In the genomic region with DNA sequence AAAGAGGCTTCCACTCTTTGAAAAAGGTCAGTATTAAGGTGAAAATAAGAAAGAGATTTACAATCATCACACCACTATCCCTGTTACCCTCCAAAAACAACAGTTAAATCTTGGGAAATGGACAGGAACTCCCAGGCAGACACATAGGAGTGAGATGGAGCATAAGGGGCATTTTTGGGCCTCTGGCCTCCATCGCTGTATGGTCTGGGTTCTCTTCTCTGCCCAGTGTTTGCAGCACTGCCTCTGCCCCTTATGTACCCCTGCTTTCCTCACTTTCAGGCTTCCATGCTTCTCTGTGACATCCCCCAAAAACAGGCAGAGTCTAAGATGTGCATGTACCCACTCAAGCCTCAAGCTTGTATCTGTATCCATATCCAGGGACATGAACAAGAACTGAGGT, we compare ENCODE assay signal across 9 cellular contexts. TPM values are rescaled to one million over a fixed set of nuclear protein-coding genes. Genes with fewer than 3 reads are reported as not detected.
A peak's percentile ranks its signal among the peaks of the same experiment; 100 is the strongest.
DNase-seq lines count a peak whose midpoint lies in the region; ATAC-seq, FAIRE-seq and TF ChIP-seq lines count a peak whose summit lies in the region.
"Had no signal": no experiment of that assay in that cellular context is flagged by ENCODE, and none has a peak within 500 bp of the region (broad histone marks: within the 10 kb centered on the region; RNA-seq: fewer than 3 reads in every experiment).

No MANE protein-coding gene starts in this region.

- H3K4me1 Mint-ChIP-seq in stimulated activated naive CD8-positive, alpha-beta T cell treated with anti-CD3 and anti-CD28 coated beads, Interleukin-15, Interleukin-2, amounts not matched to agents 100 ng/mL and 50 ng/mL, for 24 hours (ENCODE audit: low read depth), result peaks cover 58% of the 10 kb centered on the region
- peaks cover 28% of the 10 kb centered on the region for H3K4me1 Mint-ChIP-seq in central memory CD8-positive, alpha-beta T cell
- H3K4me1 Mint-ChIP-seq in naive B cell, result peaks cover 29 to 59% (median 45%) of the 10 kb centered on the region in 3 donors

- FAIRE-seq in frontal cortex (lab: Jason Lieb, UNC) (no peak), pancreas (lab: Jason Lieb, UNC) (no peak)

- no peaks in the 10 kb centered on the region for H3K4me1 ChIP-seq in pancreas

- peaks cover 3% of the 10 kb centered on the region for H3K36me3 Mint-ChIP-seq in stimulated activated naive CD8-positive, alpha-beta T cell treated with anti-CD3 and anti-CD28 coated beads, Interleukin-15, Interleukin-2, amounts not matched to agents 100 ng/mL and 50 ng/mL, for 24 hours (ENCODE audit: low read depth)
- peaks cover 16% of the 10 kb centered on the region for H3K36me3 Mint-ChIP-seq in central memory CD8-positive, alpha-beta T cell (ENCODE audit: insufficient read depth)
- H3K36me3 Mint-ChIP-seq in naive B cell, result peaks cover 0 to 17% of the 10 kb centered on the region in 2 donors

- ATAC-seq in stimulated activated naive CD8-positive, alpha-beta T cell treated with anti-CD3 and anti-CD28 coated beads, Interleukin-15, Interleukin-2, amounts not matched to agents 100 U/mL and 50 U/mL, for 24 hours, result no peak
- no peak for ATAC-seq in central memory CD8-positive, alpha-beta T cell (replicated peaks; ENCODE audit: extremely low read depth, poor library complexity, severe bottlenecking)
- ATAC-seq in naive B cell (ENCODE audit: low read depth in 2 of 2), result no peak
- no peak for ATAC-seq in HG03025 (IDR thresholded peaks at IDR 0.05; ENCODE audit: low FRiP score, unreplicated experiment)
- ATAC-seq in pancreas, result no peak

- WGBS in pancreas, 2 donors, result 94 to 100% methylated on average over 1 of the region's 1 CpG

- peaks cover 0 to 38% (median 2%) of the 10 kb centered on the region in 4 donors for H3K27me3 ChIP-seq in pancreas

- peaks cover 12% of the 10 kb centered on the region for H3K27me3 Mint-ChIP-seq in stimulated activated naive CD8-positive, alpha-beta T cell treated with anti-CD3 and anti-CD28 coated beads, Interleukin-15, Interleukin-2, amounts not matched to agents 100 ng/mL and 50 ng/mL, for 24 hours
- H3K27me3 Mint-ChIP-seq in central memory CD8-positive, alpha-beta T cell, result peaks cover 48% of the 10 kb centered on the region
- H3K27me3 Mint-ChIP-seq in naive B cell, result peaks cover 64 to 71% (median 64%) of the 10 kb centered on the region in 3 donors

- intact Hi-C loops in pancreas (cut with DNase I), result no loop called here

- H3K4me3 ChIP-seq in pancreas, result no peak overlapping the region

- peak overlapping the region; percentile 88 for H3K4me3 Mint-ChIP-seq in stimulated activated naive CD8-positive, alpha-beta T cell treated with anti-CD3 and anti-CD28 coated beads, Interleukin-15, Interleukin-2, amounts not matched to agents 100 ng/mL and 50 ng/mL, for 24 hours
- peak overlapping the region; percentile 91 for H3K4me3 Mint-ChIP-seq in central memory CD8-positive, alpha-beta T cell
- peak overlapping the region in 7 of 8 donors; percentile 32 to 97 (median 96) for H3K4me3 Mint-ChIP-seq in naive B cell

- H3K27ac ChIP-seq in pancreas, result no peak overlapping the region
- H3K27ac ChIP-seq: WERI-Rb-1 had no signal

- H3K36me3 ChIP-seq in pancreas, result no peaks in the 10 kb centered on the region
- H3K36me3 ChIP-seq: WERI-Rb-1 had no signal

- no peak for DNase-seq in stimulated activated naive CD8-positive, alpha-beta T cell treated with anti-CD3 and anti-CD28 coated beads, Interleukin-15, Interleukin-2, amounts not matched to agents 100 U/mL and 50 U/mL, for 24 hours
- no peak for DNase-seq in central memory CD8-positive, alpha-beta T cell (ENCODE audit: low spot score in 2 of 2)
- DNase-seq in naive B cell (no peak), NCI-H2196 treated with DMSO at 0.1 percent for 48 hours (lab: John Stamatoyannopoulos, UW; ENCODE audit: unreplicated experiment) (no peak), frontal cortex (ENCODE audit: low spot score in 2 of 2) (no peak), pancreas (no peak)
- DNase-seq: WERI-Rb-1 had no signal

- no peaks in the 10 kb centered on the region for H3K9me3 ChIP-seq in pancreas

- peak overlapping the region; percentile 78 for H3K27ac Mint-ChIP-seq in stimulated activated naive CD8-positive, alpha-beta T cell treated with anti-CD3 and anti-CD28 coated beads, Interleukin-15, Interleukin-2, amounts not matched to agents 100 ng/mL and 50 ng/mL, for 24 hours
- no peak overlapping the region for H3K27ac Mint-ChIP-seq in central memory CD8-positive, alpha-beta T cell (ENCODE audit: low read depth)
- H3K27ac Mint-ChIP-seq in naive B cell, result peak overlapping the region in 2 of 6 donors; percentile 15 to 66

- TF ChIP-seq CTCF in pancreas (IDR thresholded peaks at IDR 0.05), result no peak

- no peaks in the 10 kb centered on the region for H3K9me3 Mint-ChIP-seq in stimulated activated naive CD8-positive, alpha-beta T cell treated with anti-CD3 and anti-CD28 coated beads, Interleukin-15, Interleukin-2, amounts not matched to agents 100 ng/mL and 50 ng/mL, for 24 hours
- no peaks in the 10 kb centered on the region for H3K9me3 Mint-ChIP-seq in central memory CD8-positive, alpha-beta T cell
- no peaks in the 10 kb centered on the region for H3K9me3 Mint-ChIP-seq in naive B cell

RNA-seq across cellular contexts. Expression of gene HOXB2, which starts 0.6 kb away (rescaled TPM):
- 1 to 10 TPM; 2.3 to 9.3 (median 5.5) TPM for polyA plus RNA-seq in naive B cell (ENCODE audit: low read depth in 6 of 6)
- total RNA-seq in frontal cortex, result not detected
- total RNA-seq in pancreas, result 1 to 10 TPM in 3 of 6 donors, under 1 TPM in 3; 0.39 to 5.1 (median 1.3) TPM
- 1 to 10 TPM; 2.2 to 4.6 TPM for polyA plus RNA-seq in pancreas

RNA-seq across cellular contexts. Expression of gene HOXB1, which starts 14.7 kb away (rescaled TPM):
- polyA plus RNA-seq in naive B cell (ENCODE audit: low read depth in 6 of 6) (not detected), pancreas (not detected)
- total RNA-seq in frontal cortex (not detected), pancreas (not detected)

RNA-seq across cellular contexts. Expression of gene HOXB4, which starts 32.6 kb away (rescaled TPM):
- under 1 TPM in 2 of 6 donors, not detected in 4; 0.07 to 0.25 TPM for polyA plus RNA-seq in naive B cell (ENCODE audit: low read depth in 6 of 6)
- total RNA-seq in frontal cortex, result not detected
- 1 to 10 TPM in 1 of 6 donors, under 1 TPM in 5; 0.22 to 2.5 (median 0.57) TPM for total RNA-seq in pancreas
- under 1 TPM; 0.89 to 0.91 TPM for polyA plus RNA-seq in pancreas

RNA-seq across cellular contexts. Expression of gene HOXB3, which starts 44.5 kb away (rescaled TPM):
- polyA plus RNA-seq in naive B cell (ENCODE audit: low read depth in 6 of 6) (under 1 TPM in 1 of 6 donors, not detected in 5; 0.05 TPM), pancreas (1 to 10 TPM; 3.3 to 5.6 TPM)
- total RNA-seq in frontal cortex (not detected), pancreas (1 to 10 TPM; 1.1 to 5.6 (median 1.6) TPM)

RNA-seq across cellular contexts. Expression of gene HOXB5, which starts 48.0 kb away (rescaled TPM):
- not detected for polyA plus RNA-seq in naive B cell (ENCODE audit: low read depth in 6 of 6)
- total RNA-seq in frontal cortex, result not detected
- under 1 TPM; 0.19 to 0.90 (median 0.26) TPM for total RNA-seq in pancreas
- polyA plus RNA-seq in pancreas, result 1 to 10 TPM in 1 of 2 donors, under 1 TPM in 1; 0.80 to 1.0 TPM
